ENCODE assay signal across 16 cellular contexts in genomic region chr13:103062079-103062478, GRCh38. TPM values are rescaled to one million over a fixed set of nuclear protein-coding genes. Genes with fewer than 3 reads are reported as not detected.
DNase-seq lines count a peak whose midpoint lies in the region; ATAC-seq lines count a peak whose summit lies in the region.
"Had no signal": no experiment of that assay in that cellular context is flagged by ENCODE, and none has a peak within 500 bp of the region (broad histone marks: within the 10 kb centered on the region; RNA-seq: fewer than 3 reads in every experiment).

No MANE protein-coding gene starts in this region.

- peak; percentile 69 for ATAC-seq in GM18868 (IDR thresholded peaks at IDR 0.05; ENCODE audit: unreplicated experiment)
- peak; percentile 51 for ATAC-seq in HG02610 (IDR thresholded peaks at IDR 0.05; ENCODE audit: unreplicated experiment)
- peak; percentile 54 for ATAC-seq in HG03354 (IDR thresholded peaks at IDR 0.05; ENCODE audit: poor library complexity, severe bottlenecking, unreplicated experiment)
- no peak for ATAC-seq in activated CD8-positive, alpha-beta memory T cell treated with anti-CD3 and anti-CD28 coated beads, Interleukin-2, amount 10 ng/mL, durations not matched to agents 7 days and 5 days
- ATAC-seq in stimulated activated naive CD8-positive, alpha-beta T cell treated with anti-CD3 and anti-CD28 coated beads, Interleukin-15, Interleukin-2, amounts not matched to agents 100 U/mL and 50 U/mL, for 24 hours, result no peak
- ATAC-seq: A549, K562 had no signal

- no peaks in the 10 kb centered on the region for H3K36me3 Mint-ChIP-seq in activated CD8-positive, alpha-beta memory T cell treated with anti-CD3 and anti-CD28 coated beads, Interleukin-2, amount 10 ng/mL, durations not matched to agents 7 days and 5 days
- H3K36me3 Mint-ChIP-seq: CD4-positive, alpha-beta memory T cell had no signal

- CTCF ChIA-PET in activated CD8-positive, alpha-beta memory T cell treated with anti-CD3 and anti-CD28 coated beads, Interleukin-2, amount 10 ng/mL, durations not matched to agents 7 days and 5 days (lab: Charles Lee), result no interaction called here

- H3K27ac Mint-ChIP-seq in activated CD8-positive, alpha-beta memory T cell treated with anti-CD3 and anti-CD28 coated beads, Interleukin-2, amount 10 ng/mL, durations not matched to agents 7 days and 5 days, result no peak overlapping the region
- H3K27ac Mint-ChIP-seq: CD4-positive, alpha-beta memory T cell; HFFc6 had no signal

- peaks cover 3% of the 10 kb centered on the region for H3K9me3 Mint-ChIP-seq in activated CD8-positive, alpha-beta memory T cell treated with anti-CD3 and anti-CD28 coated beads, Interleukin-2, amount 10 ng/mL, durations not matched to agents 7 days and 5 days (ENCODE audit: low read depth)

- H3K4me3 Mint-ChIP-seq in activated CD8-positive, alpha-beta memory T cell treated with anti-CD3 and anti-CD28 coated beads, Interleukin-2, amount 10 ng/mL, durations not matched to agents 7 days and 5 days, result no peak overlapping the region
- H3K4me3 Mint-ChIP-seq: CD4-positive, alpha-beta memory T cell; HFFc6 had no signal

- DNase-seq in activated CD8-positive, alpha-beta memory T cell treated with anti-CD3 and anti-CD28 coated beads, Interleukin-2, amount 10 ng/mL, durations not matched to agents 7 days and 5 days, result no peak
- no peak for DNase-seq in stimulated activated naive CD8-positive, alpha-beta T cell treated with anti-CD3 and anti-CD28 coated beads, Interleukin-15, Interleukin-2, amounts not matched to agents 100 U/mL and 50 U/mL, for 24 hours
- DNase-seq in iPS-NIHi7 (ENCODE audit: extremely low spot score), result no peak
- DNase-seq: BE2C; CD4-positive, alpha-beta memory T cell; DMS79; HCEC 1CT; HFFc6; Kasumi-1 had no signal

- H3K4me1 Mint-ChIP-seq in activated CD8-positive, alpha-beta memory T cell treated with anti-CD3 and anti-CD28 coated beads, Interleukin-2, amount 10 ng/mL, durations not matched to agents 7 days and 5 days, result no peaks in the 10 kb centered on the region
- H3K4me1 Mint-ChIP-seq: CD4-positive, alpha-beta memory T cell had no signal

- H3K27me3 Mint-ChIP-seq in activated CD8-positive, alpha-beta memory T cell treated with anti-CD3 and anti-CD28 coated beads, Interleukin-2, amount 10 ng/mL, durations not matched to agents 7 days and 5 days, result no peaks in the 10 kb centered on the region

RNA-seq across cellular contexts. Expression of gene SLC10A2, which starts 4.1 kb away (rescaled TPM):
- not detected for total RNA-seq in activated CD8-positive, alpha-beta memory T cell treated with anti-CD3 and anti-CD28 coated beads, Interleukin-2, amount 10 ng/mL, durations not matched to agents 7 days and 5 days
- total RNA-seq: CD4-positive, alpha-beta memory T cell; G401; H4; HFFc6; K562 had no signal

Comparison
In these comparisons a context has a peak if more than half of its experiments do, and no peak if none do; other contexts are left out.
1. ATAC-seq: peak in GM18868 (single experiment), HG02610 (single experiment) and HG03354 (single experiment); none in activated CD8-positive, alpha-beta memory T cell treated with anti-CD3 and anti-CD28 coated beads, Interleukin-2, amount 10 ng/mL, durations not matched to agents 7 days and 5 days (single experiment) and stimulated activated naive CD8-positive, alpha-beta T cell treated with anti-CD3 and anti-CD28 coated beads, Interleukin-15, Interleukin-2, amounts not matched to agents 100 U/mL and 50 U/mL, for 24 hours (single experiment).